8 cellular contexts compared by ENCODE assay signal in genomic region chrX:78321809-78322208, GRCh38. TPM values are rescaled to one million over a fixed set of nuclear protein-coding genes. Genes with fewer than 3 reads are reported as not detected.
DNase-seq lines count a peak whose midpoint lies in the region; ATAC-seq and TF ChIP-seq lines count a peak whose summit lies in the region.

No MANE protein-coding gene starts in this region.

- DNase-seq in CD4-positive, alpha-beta T cell = peak in 9 of 10 experiments; percentile 16 to 55 (median 39)
- DNase-seq in UCSD-AML1 (lab: John Stamatoyannopoulos, UW; ENCODE audit: unreplicated experiment) (peak; percentile 72), heart right ventricle (peak in 1 of 2 donors; percentile 14), chondrocyte (ENCODE audit: low spot score) (no peak), COLO829 (ENCODE audit: low spot score) (no peak), iPS-NIHi7 (ENCODE audit: extremely low spot score) (no peak)

- no peaks in the 10 kb centered on the region for H3K27me3 ChIP-seq in CD4-positive, alpha-beta T cell (ENCODE audit: control insufficient read depth, insufficient read depth, low read length)
- peaks cover 0 to 3% (median 0%) of the 10 kb centered on the region in 7 donors for H3K27me3 ChIP-seq in heart right ventricle

- CTCF ChIA-PET in CD4-positive, alpha-beta T cell (lab: Charles Lee) = interaction anchor here (1.1 kb wide), 1 partner anchor 10 kb away, joined by 3 read pairs; no protein-coding TSS in a partner anchor

- no peak overlapping the region for H3K4me3 ChIP-seq in heart right ventricle

- POLR2A ChIA-PET in CD4-positive, alpha-beta T cell (lab: Charles Lee) = interaction anchor here (0.7 to 1.4 kb wide), 4 partner anchors 9 to 122 kb away, joined by 3 to 4 read pairs (median 4); no protein-coding TSS in a partner anchor

- H3K36me3 Mint-ChIP-seq in CD4-positive, alpha-beta T cell (ENCODE audit: low read depth) = peaks cover 4% of the 10 kb centered on the region
- no peaks in the 10 kb centered on the region for H3K36me3 Mint-ChIP-seq in chondrocyte (ENCODE audit: low read depth)

- H3K9me3 Mint-ChIP-seq in CD4-positive, alpha-beta T cell = no peaks in the 10 kb centered on the region
- peaks cover 10% of the 10 kb centered on the region for H3K9me3 Mint-ChIP-seq in chondrocyte (ENCODE audit: low read depth)

- no peak for TF ChIP-seq CTCF in CD4-positive, alpha-beta T cell (IDR thresholded peaks at IDR 0.05)
- TF ChIP-seq CTCF in heart right ventricle (IDR thresholded peaks at IDR 0.05) = no peak
- no peak for TF ChIP-seq CTCF in chondrocyte (IDR thresholded peaks at IDR 0.05)

- H3K36me3 ChIP-seq in heart right ventricle = no peaks in the 10 kb centered on the region

- WGBS in heart right ventricle, 2 donors = 34 to 60% methylated on average over 2 of the region's 2 CpGs

- peak overlapping the region; percentile 49 for H3K4me3 Mint-ChIP-seq in CD4-positive, alpha-beta T cell
- H3K4me3 Mint-ChIP-seq in chondrocyte (ENCODE audit: unreplicated experiment) = no peak overlapping the region

- H3K27me3 Mint-ChIP-seq in CD4-positive, alpha-beta T cell = no peaks in the 10 kb centered on the region
- no peaks in the 10 kb centered on the region for H3K27me3 Mint-ChIP-seq in chondrocyte (ENCODE audit: low read depth)

- intact Hi-C loops in CD4-positive, alpha-beta T cell (cut with DNase I, micrococcal nuclease) = loop anchor here in 1 of 2 experiments (10.0 kb wide), 1 partner anchor 417 kb away; no protein-coding TSS in a partner anchor
- intact Hi-C loops in heart right ventricle (cut with DNase I) = no loop called here

- peak overlapping the region; percentile 71 for H3K27ac Mint-ChIP-seq in CD4-positive, alpha-beta T cell
- H3K27ac Mint-ChIP-seq in chondrocyte (ENCODE audit: unreplicated experiment) = no peak overlapping the region

- peak; percentile 92 for ATAC-seq in CD4-positive, alpha-beta T cell (ENCODE audit: poor library complexity)
- ATAC-seq in GM19397 (IDR thresholded peaks at IDR 0.05; ENCODE audit: unreplicated experiment) (peak; percentile 92), HG03378 (IDR thresholded peaks at IDR 0.05; ENCODE audit: unreplicated experiment) (peak; percentile 95), heart right ventricle (peak in 5 of 8 donors; percentile 42 to 56 (median 50))

- H3K4me1 Mint-ChIP-seq in CD4-positive, alpha-beta T cell (ENCODE audit: low read depth) = peaks cover 38% of the 10 kb centered on the region
- H3K4me1 Mint-ChIP-seq in chondrocyte (ENCODE audit: low read depth) = no peaks in the 10 kb centered on the region

- H3K27ac ChIP-seq in CD4-positive, alpha-beta T cell (ENCODE audit: low read depth, low read length) = no peak overlapping the region
- no peak overlapping the region for H3K27ac ChIP-seq in heart right ventricle

- no peaks in the 10 kb centered on the region for H3K9me3 ChIP-seq in CD4-positive, alpha-beta T cell (ENCODE audit: control insufficient read depth, low read length)
- H3K9me3 ChIP-seq in heart right ventricle = no peaks in the 10 kb centered on the region

- H3K4me1 ChIP-seq in heart right ventricle = peaks cover 0 to 22% (median 0%) of the 10 kb centered on the region in 9 donors

RNA-seq across cellular contexts. Expression of gene CYSLTR1, which starts 5.6 kb away (rescaled TPM):
- total RNA-seq in CD4-positive, alpha-beta T cell = 1 to 10 TPM; 6.6 to 7.4 TPM
- total RNA-seq in heart right ventricle (1 to 10 TPM in 6 of 10 donors, under 1 TPM in 4; 0.35 to 2.5 (median 1.1) TPM), chondrocyte (not detected in 3 replicates)
- polyA plus RNA-seq in heart right ventricle = under 1 TPM; 0.26 to 0.51 TPM

Comparison
In these comparisons a context has a peak if more than half of its experiments do, and no peak if none do; other contexts are left out.
1. DNase-seq: peak in CD4-positive, alpha-beta T cell (9 of 10) and UCSD-AML1 (single experiment); none in chondrocyte (single experiment), COLO829 (single experiment) and iPS-NIHi7 (single experiment).
2. Peak in every context shown above with its lines, with median percentiles within 50 percentile points of each other: ATAC-seq.